ENCODE assay signal across 13 cellular contexts in genomic region chr1:235324296-235324695, GRCh38. TPM values are rescaled to one million over a fixed set of nuclear protein-coding genes. Genes with fewer than 3 reads are reported as not detected.
DNase-seq lines count a peak whose midpoint lies in the region; ATAC-seq and TF ChIP-seq lines count a peak whose summit lies in the region.
"Had no signal": no experiment of that assay in that cellular context is flagged by ENCODE, and none has a peak within 500 bp of the region (broad histone marks: within the 10 kb centered on the region; RNA-seq: fewer than 3 reads in every experiment).

No MANE protein-coding gene starts in this region.

- TF ChIP-seq RAD21 in IMR-90 (IDR thresholded peaks at IDR 0.05; ENCODE audit: low read length) = no peak
- TF ChIP-seq RAD21 in neural cell (conservative IDR thresholded peaks at IDR 0.05) = no peak

- H4K91ac ChIP-seq in IMR-90 (ENCODE audit: insufficient read depth, low read depth, low read length) = no peak overlapping the region

- H3K4ac ChIP-seq in IMR-90 (ENCODE audit: low read depth, low read length) = no peak overlapping the region

- no peak overlapping the region for H2BK20ac ChIP-seq in IMR-90 (ENCODE audit: low read depth, low read length)

- H3K4me2 ChIP-seq in IMR-90 (ENCODE audit: low read depth, low read length) (peak overlapping the region; percentile 23; the same call in 1 of the 2 replicates), neural cell (ENCODE audit: low read length) (no peak overlapping the region)

- H3K18ac ChIP-seq in IMR-90 (ENCODE audit: low read depth, low read length) = no peak overlapping the region

- no peaks in the 10 kb centered on the region for H3F3A ChIP-seq in neural cell (ENCODE audit: insufficient read depth, low read length, poor library complexity, severe bottlenecking)

- H3K27ac ChIP-seq in CD8-positive, alpha-beta memory T cell (ENCODE audit: low read depth, low read length) = no peak overlapping the region
- no peak overlapping the region for H3K27ac ChIP-seq in IMR-90 (ENCODE audit: insufficient read depth, low read length)
- no peak overlapping the region for H3K27ac ChIP-seq in neural cell (ENCODE audit: low read length)
- H3K27ac ChIP-seq: lower lobe of right lung had no signal

- no peak overlapping the region for H3K23ac ChIP-seq in IMR-90 (ENCODE audit: low read depth, low read length)

- H3K27me3 ChIP-seq in CD8-positive, alpha-beta memory T cell (ENCODE audit: insufficient read depth, low read length, poor library complexity, severe bottlenecking) = no peaks in the 10 kb centered on the region
- H3K27me3 ChIP-seq in IMR-90 (ENCODE audit: control insufficient read depth, insufficient read depth, low read length) (no peaks in the 10 kb centered on the region), neural cell (ENCODE audit: insufficient read depth, low read depth, low read length) (no peaks in the 10 kb centered on the region)
- H3K27me3 ChIP-seq: heart right ventricle had no signal

- peaks cover 57 to 68% (median 66%) of the 10 kb centered on the region in 3 donors for H3K4me1 Mint-ChIP-seq in CD8-positive, alpha-beta memory T cell
- peaks cover 64% of the 10 kb centered on the region for H3K4me1 Mint-ChIP-seq in activated naive CD8-positive, alpha-beta T cell treated with anti-CD3 and anti-CD28 coated beads, Interleukin-2, amount 50 U/mL, for 24 hours

- no peak overlapping the region for H4K8ac ChIP-seq in IMR-90 (ENCODE audit: low read depth in 2 of 2, low read length in 2 of 2)

- H3K4me1 ChIP-seq in CD8-positive, alpha-beta memory T cell (ENCODE audit: insufficient read depth, low read length) = peaks cover 60% of the 10 kb centered on the region
- H3K4me1 ChIP-seq in IMR-90 (ENCODE audit: control insufficient read depth, insufficient read depth, low read length) = no peaks in the 10 kb centered on the region

- peaks cover 81% of the 10 kb centered on the region for H3K79me2 ChIP-seq in neural cell (replicated peaks; ENCODE audit: insufficient read depth, low read length)

- in situ Hi-C loops in IMR-90 (cut with MboI; ENCODE audit: low sequenced_read_pairs) = no loop called here

- H2BK5ac ChIP-seq in IMR-90 (ENCODE audit: low read depth, low read length, poor library complexity, severe bottlenecking) = no peak overlapping the region

- no peak overlapping the region for H3K4me3 ChIP-seq in CD8-positive, alpha-beta memory T cell (ENCODE audit: low read length)
- H3K4me3 ChIP-seq in IMR-90 (ENCODE audit: insufficient read depth, low read depth, low read length) = no peak overlapping the region
- H3K4me3 ChIP-seq in neural cell (ENCODE audit: low read length) = peak overlapping the region; percentile 75
- H3K4me3 ChIP-seq: lower lobe of right lung had no signal

- H3K14ac ChIP-seq in IMR-90 (replicated peaks; ENCODE audit: low read depth, low read length) = no peak overlapping the region

- intact Hi-C loops in IMR-90 (cut with micrococcal nuclease) = no loop called here

- H3K36me3 ChIP-seq in CD8-positive, alpha-beta memory T cell (ENCODE audit: insufficient read depth, low read length) = peaks cover 4% of the 10 kb centered on the region
- H3K36me3 ChIP-seq in IMR-90 (ENCODE audit: control insufficient read depth, insufficient read depth, low read length) (peaks cover 1% of the 10 kb centered on the region), neural cell (ENCODE audit: insufficient read depth, low read length) (no peaks in the 10 kb centered on the region)

- no peak for ATAC-seq in IMR-90 (ENCODE audit: low read depth)
- ATAC-seq in activated naive CD8-positive, alpha-beta T cell treated with anti-CD3 and anti-CD28 coated beads, Interleukin-2, amount 50 U/mL, for 24 hours = no peak
- ATAC-seq in HG03460 (IDR thresholded peaks at IDR 0.05; ENCODE audit: unreplicated experiment) = no peak
- no peak for ATAC-seq in HG02610 (IDR thresholded peaks at IDR 0.05; ENCODE audit: unreplicated experiment)
- ATAC-seq: heart right ventricle, lower lobe of right lung had no signal

- no peaks in the 10 kb centered on the region for H3K9me3 Mint-ChIP-seq in CD8-positive, alpha-beta memory T cell
- H3K9me3 Mint-ChIP-seq in activated naive CD8-positive, alpha-beta T cell treated with anti-CD3 and anti-CD28 coated beads, Interleukin-2, amount 50 U/mL, for 24 hours = no peaks in the 10 kb centered on the region

- H3K27me3 Mint-ChIP-seq in CD8-positive, alpha-beta memory T cell = peaks cover 0 to 4% of the 10 kb centered on the region in 2 donors
- no peaks in the 10 kb centered on the region for H3K27me3 Mint-ChIP-seq in activated naive CD8-positive, alpha-beta T cell treated with anti-CD3 and anti-CD28 coated beads, Interleukin-2, amount 50 U/mL, for 24 hours

- H2AFZ ChIP-seq in IMR-90 (replicated peaks; ENCODE audit: low read length, poor library complexity) (no peak overlapping the region), neural cell (ENCODE audit: low read depth, low read length) (no peak overlapping the region)

- no CpG with 5 or more reads among the region's 5 CpGs for WGBS in IMR-90 (ENCODE audit: extremely low coverage in 2 of 2, insufficient read length in 1 of 2), 2 experiments

- no peak overlapping the region for H2BK120ac ChIP-seq in IMR-90 (ENCODE audit: low read depth, low read length)

- CTCF ChIA-PET in CD8-positive, alpha-beta memory T cell (lab: Charles Lee) = no interaction called here
- CTCF ChIA-PET in IMR-90 (lab: Yijun Ruan, JAX) = no interaction called here

- H3K9ac ChIP-seq in IMR-90 (ENCODE audit: low read depth, low read length) (no peak overlapping the region), neural cell (ENCODE audit: low read length) (no peak overlapping the region)

- H2AK9ac ChIP-seq in IMR-90 (replicated peaks; ENCODE audit: low read depth, low read length, poor library complexity) = no peak overlapping the region

- peaks cover 0 to 39% of the 10 kb centered on the region in 2 experiments; a peak in 3 of 4 replicates for H3K79me1 ChIP-seq in IMR-90 (ENCODE audit: low read depth in 1 of 2, low read length in 2 of 2)

- H3K9me2 ChIP-seq in neural cell (ENCODE audit: insufficient read depth, low read length) = no peaks in the 10 kb centered on the region

- H3K56ac ChIP-seq in IMR-90 (ENCODE audit: extremely low read depth, insufficient read depth, low read length) = no peak overlapping the region

- no peak for TF ChIP-seq CTCF in IMR-90 (conservative IDR thresholded peaks at IDR 0.05; ENCODE audit: low read depth, low read length)
- TF ChIP-seq CTCF in neural cell (IDR thresholded peaks at IDR 0.05; ENCODE audit: poor library complexity, severe bottlenecking) = no peak

- peaks cover 4% of the 10 kb centered on the region; the same call in 1 of the 2 replicates for H3K9me1 ChIP-seq in IMR-90 (ENCODE audit: insufficient read depth, low read length)

- TF ChIP-seq POLR2A in IMR-90 (IDR thresholded peaks at IDR 0.05; ENCODE audit: low read depth, low read length) = no peak

- H2BK15ac ChIP-seq in IMR-90 (ENCODE audit: low read depth, low read length) = no peak overlapping the region

- POLR2A ChIA-PET in CD8-positive, alpha-beta memory T cell (lab: Charles Lee) = interaction anchor here (0.8 kb wide), 1 partner anchor 12 kb away, joined by 3 read pairs; no protein-coding TSS in a partner anchor
- POLR2A ChIA-PET in IMR-90 (lab: Charles Lee; ENCODE audit: unreplicated experiment) = no interaction called here

- H4K20me1 ChIP-seq in IMR-90 (ENCODE audit: insufficient read depth, low read length) (peaks cover 77% of the 10 kb centered on the region), neural cell (ENCODE audit: insufficient read depth) (peaks cover 21% of the 10 kb centered on the region)

- DNase-seq in CD8-positive, alpha-beta memory T cell = no peak
- no peak for DNase-seq in IMR-90
- no peak for DNase-seq in activated naive CD8-positive, alpha-beta T cell treated with anti-CD3 and anti-CD28 coated beads, Interleukin-2, amount 50 U/mL, for 24 hours
- no peak for DNase-seq in NCI-H2196 (lab: John Stamatoyannopoulos, UW; ENCODE audit: unreplicated experiment)
- DNase-seq: H7; heart right ventricle; KBM-7; lower lobe of right lung; NCI-H2081 treated with DMSO at 0.1 percent for 48 hours; stimulated activated CD4-positive, alpha-beta T cell treated with anti-CD3 and anti-CD28 coated beads, Interleukin-4, amount 100 ng/mL, for 4 hours had no signal

- TF ChIP-seq EP300 in neural cell (conservative IDR thresholded peaks at IDR 0.05; ENCODE audit: poor library complexity, severe bottlenecking) = no peak

- H3K4me3 Mint-ChIP-seq in CD8-positive, alpha-beta memory T cell = peak overlapping the region; percentile 97 to 100 (median 100)
- peak overlapping the region; percentile 94 for H3K4me3 Mint-ChIP-seq in activated naive CD8-positive, alpha-beta T cell treated with anti-CD3 and anti-CD28 coated beads, Interleukin-2, amount 50 U/mL, for 24 hours

- H3K9me3 ChIP-seq in CD8-positive, alpha-beta memory T cell (ENCODE audit: low read length) = no peaks in the 10 kb centered on the region
- no peaks in the 10 kb centered on the region for H3K9me3 ChIP-seq in IMR-90 (ENCODE audit: control insufficient read depth, insufficient read depth, low read length)
- no peaks in the 10 kb centered on the region for H3K9me3 ChIP-seq in neural cell (ENCODE audit: low read length)
- H3K9me3 ChIP-seq: heart right ventricle, lower lobe of right lung had no signal

- H2AK5ac ChIP-seq in IMR-90 (ENCODE audit: low read depth, low read length) = no peak overlapping the region

- peaks cover 13 to 53% (median 15%) of the 10 kb centered on the region in 3 donors for H3K36me3 Mint-ChIP-seq in CD8-positive, alpha-beta memory T cell
- peaks cover 34% of the 10 kb centered on the region for H3K36me3 Mint-ChIP-seq in activated naive CD8-positive, alpha-beta T cell treated with anti-CD3 and anti-CD28 coated beads, Interleukin-2, amount 50 U/mL, for 24 hours (ENCODE audit: low read depth)

- H4K5ac ChIP-seq in IMR-90 (ENCODE audit: low read depth, low read length) = no peak overlapping the region

- dilution Hi-C loops in IMR-90 (cut with HindIII; ENCODE audit: low sequenced_read_pairs, unreplicated experiment) = no loop called here

- H3K27ac Mint-ChIP-seq in CD8-positive, alpha-beta memory T cell = peak overlapping the region in 7 of 8 donors; percentile 19 to 83 (median 51)
- peak overlapping the region; percentile 76 for H3K27ac Mint-ChIP-seq in activated naive CD8-positive, alpha-beta T cell treated with anti-CD3 and anti-CD28 coated beads, Interleukin-2, amount 50 U/mL, for 24 hours

- BruUV-seq in IMR-90 (replicated peaks; lab: Mats Ljungman, UMichigan) = no TSS peak

RNA-seq across cellular contexts. Expression of gene ARID4B, which starts 3.7 kb away (rescaled TPM):
- total RNA-seq in CD8-positive, alpha-beta memory T cell = 10 to 100 TPM; 39.9 to 43.0 TPM
- polyA plus RNA-seq in CD8-positive, alpha-beta memory T cell = 88.6 TPM
- 16.0 and 23.9 TPM in 2 replicates for total RNA-seq in IMR-90 (2012; rRNA removed)
- polyA plus RNA-seq in IMR-90 (2012; rRNA removed) (7.0 and 8.5 TPM in 2 replicates), neural cell (43.7 and 49.3 TPM in 2 replicates)
- 1.0 and 1.3 TPM in 2 replicates for polyA plus RNA-seq in IMR-90 (2012; cell fraction: cytosol; rRNA removed)
- 2.8 and 17.8 TPM in 2 replicates for polyA plus RNA-seq in IMR-90 (2012; cell fraction: nucleus; rRNA removed; ENCODE audit: low replicate concordance)
- polyA minus RNA-seq in neural cell = 139 and 183 TPM in 2 replicates

RNA-seq across cellular contexts. Expression of gene GGPS1, which starts 4.1 kb away (rescaled TPM):
- total RNA-seq in CD8-positive, alpha-beta memory T cell = 10 to 100 TPM; 26.3 to 29.0 TPM
- 63.0 TPM for polyA plus RNA-seq in CD8-positive, alpha-beta memory T cell
- 21.5 and 23.1 TPM in 2 replicates for total RNA-seq in IMR-90 (2012; rRNA removed)
- 11.9 and 16.4 TPM in 2 replicates for polyA plus RNA-seq in IMR-90 (2012; rRNA removed)
- polyA plus RNA-seq in IMR-90 (2012; cell fraction: cytosol; rRNA removed) = 2.2 TPM in 2 replicates
- polyA plus RNA-seq in IMR-90 (2012; cell fraction: nucleus; rRNA removed; ENCODE audit: low replicate concordance) = 0.34 and 5.8 TPM in 2 replicates
- polyA plus RNA-seq in neural cell = 45.7 and 71.9 TPM in 2 replicates
- 48.5 and 48.7 TPM in 2 replicates for polyA minus RNA-seq in neural cell

RNA-seq across cellular contexts. Expression of gene TBCE, which starts 42.9 kb away (rescaled TPM):
- total RNA-seq in CD8-positive, alpha-beta memory T cell = 10 to 100 TPM; 19.4 to 25.7 TPM
- 15.5 TPM for polyA plus RNA-seq in CD8-positive, alpha-beta memory T cell
- 26.7 and 33.1 TPM in 2 replicates for total RNA-seq in IMR-90 (2012; rRNA removed)
- polyA plus RNA-seq in IMR-90 (2012; rRNA removed) (21.6 and 25.3 TPM in 2 replicates), neural cell (59.0 and 72.9 TPM in 2 replicates)
- polyA plus RNA-seq in IMR-90 (2012; cell fraction: cytosol; rRNA removed) = 3.6 and 8.4 TPM in 2 replicates
- 5.6 and 43.9 TPM in 2 replicates for polyA plus RNA-seq in IMR-90 (2012; cell fraction: nucleus; rRNA removed; ENCODE audit: low replicate concordance)
- 42.8 and 46.5 TPM in 2 replicates for polyA minus RNA-seq in neural cell
